ENCODE assay signal across 26 cellular contexts in the genomic region with DNA sequence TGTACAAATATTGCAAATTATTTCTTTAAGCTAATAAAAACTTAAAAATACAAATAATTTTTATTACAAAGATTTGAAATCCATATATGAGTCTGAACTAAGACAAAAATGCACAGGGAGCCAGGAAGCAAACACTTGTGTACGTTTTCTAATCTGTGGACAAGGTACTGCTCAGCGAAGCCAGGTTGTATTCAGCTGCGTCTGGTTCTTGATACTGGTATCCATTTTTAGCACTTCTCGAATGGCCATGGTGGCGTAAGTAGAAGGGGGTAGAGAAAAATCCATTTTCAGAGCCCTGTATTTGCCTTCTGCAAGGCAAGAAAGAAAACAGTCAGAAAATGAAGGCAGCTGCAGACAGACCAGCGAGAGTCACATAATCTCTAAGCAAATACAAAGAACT.
"Had no signal": no experiment of that assay in that cellular context is flagged by ENCODE, and none has a peak within 500 bp of the region (broad histone marks: within the 10 kb centered on the region; RNA-seq: fewer than 3 reads in every experiment).

No MANE protein-coding gene starts in this region.

- H3K27ac Mint-ChIP-seq: naive thymus-derived CD8-positive, alpha-beta T cell; nephron; stimulated activated memory B cell treated with anti-CD40 and anti-IgM and Interleukin-4, amounts not matched to agents 10 μg/mL and 1 μg/mL and 100 μg/mL, for 72 hours; type B pancreatic cell had no signal

- H3K4me1 Mint-ChIP-seq: stimulated activated naive CD8-positive, alpha-beta T cell treated with anti-CD3 and anti-CD28 coated beads, Interleukin-15, amount 100 ng/mL, for 72 hours had no signal

- H3K9me3 ChIP-seq: lower lobe of right lung, pancreas, psoas muscle, right lobe of liver, tibial nerve, uterus had no signal

- H3K27ac ChIP-seq: hepatocyte, lower lobe of right lung, pancreas, psoas muscle, right lobe of liver, tibial nerve, uterus had no signal

- H3K4me3 ChIP-seq: hepatocyte, lower lobe of right lung, pancreas, psoas muscle, right lobe of liver, smooth muscle cell, tibial nerve, uterus had no signal

- H3K4me3 Mint-ChIP-seq: naive thymus-derived CD8-positive, alpha-beta T cell; nephron; stimulated activated memory B cell treated with anti-CD40 and anti-IgM and Interleukin-4, amounts not matched to agents 10 μg/mL and 1 μg/mL and 100 μg/mL, for 72 hours; stimulated activated naive CD8-positive, alpha-beta T cell treated with anti-CD3 and anti-CD28 coated beads, Interleukin-15, amount 100 ng/mL, for 72 hours; type B pancreatic cell had no signal

- H3K4me1 ChIP-seq: lower lobe of right lung, pancreas, psoas muscle, right lobe of liver, uterus had no signal

- H3K27me3 ChIP-seq: hepatocyte, pancreas, right lobe of liver, tibial nerve, uterus had no signal

- H3K9me3 Mint-ChIP-seq: naive thymus-derived CD8-positive, alpha-beta T cell; nephron; stimulated activated memory B cell treated with anti-CD40 and anti-IgM and Interleukin-4, amounts not matched to agents 10 μg/mL and 1 μg/mL and 100 μg/mL, for 72 hours; stimulated activated naive CD8-positive, alpha-beta T cell treated with anti-CD3 and anti-CD28 coated beads, Interleukin-15, amount 100 ng/mL, for 72 hours; type B pancreatic cell had no signal

- H3K27me3 Mint-ChIP-seq: naive thymus-derived CD8-positive, alpha-beta T cell; stimulated activated memory B cell treated with anti-CD40 and anti-IgM and Interleukin-4, amounts not matched to agents 10 μg/mL and 1 μg/mL and 100 μg/mL, for 72 hours; stimulated activated naive CD8-positive, alpha-beta T cell treated with anti-CD3 and anti-CD28 coated beads, Interleukin-15, amount 100 ng/mL, for 72 hours; type B pancreatic cell had no signal

- ATAC-seq: left cardiac atrium; left lobe of liver; lower lobe of right lung; naive thymus-derived CD8-positive, alpha-beta T cell; pancreas; psoas muscle; right lobe of liver; stimulated activated memory B cell treated with anti-CD40 and anti-IgM and Interleukin-4, amounts not matched to agents 10 μg/mL and 1 μg/mL and 100 μg/mL, for 72 hours; stimulated activated naive CD8-positive, alpha-beta T cell treated with anti-CD3 and anti-CD28 coated beads, Interleukin-15, amount 100 ng/mL, for 72 hours had no signal

- H3K36me3 ChIP-seq: uterus had no signal

- H2AFZ ChIP-seq: hepatocyte had no signal

- H3K79me2 ChIP-seq: hepatocyte had no signal

- H3K4me2 ChIP-seq: hepatocyte, smooth muscle cell had no signal

- DNase-seq: kidney glomerular epithelial cell; left cardiac atrium; lower lobe of right lung; mammary epithelial cell; mesenchymal stem cell; naive thymus-derived CD8-positive, alpha-beta T cell; nucleus accumbens; pancreas; posterior cingulate gyrus; psoas muscle; right lobe of liver; stimulated activated CD4-positive, alpha-beta T cell treated with anti-CD3 and anti-CD28 coated beads, Interleukin-1b, Interleukin-23, amount 100 ng/mL, for 48 hours; stimulated activated CD4-positive, alpha-beta T cell treated with anti-CD3 and anti-CD28 coated beads, Interleukin-2, amount 100 ng/mL, for 48 hours; stimulated activated CD4-positive, alpha-beta T cell treated with anti-CD3 and anti-CD28 coated beads, Interleukin-4, amount 100 ng/mL, for 4 hours; stimulated activated CD8-positive, alpha-beta memory T cell treated with anti-CD3 and anti-CD28 coated beads, Interleukin-4, amount 100 ng/mL, for 48 hours; stimulated activated naive CD4-positive, alpha-beta T cell treated with Interleukin-2 at 50 U/mL for 16 hours; stimulated activated naive CD8-positive, alpha-beta T cell treated with anti-CD3 and anti-CD28 coated beads, Interleukin-15, amount 100 ng/mL, for 72 hours; substantia nigra; uterus had no signal
